Comparison of ENCODE assay signal across 16 cellular contexts in the genomic region with DNA sequence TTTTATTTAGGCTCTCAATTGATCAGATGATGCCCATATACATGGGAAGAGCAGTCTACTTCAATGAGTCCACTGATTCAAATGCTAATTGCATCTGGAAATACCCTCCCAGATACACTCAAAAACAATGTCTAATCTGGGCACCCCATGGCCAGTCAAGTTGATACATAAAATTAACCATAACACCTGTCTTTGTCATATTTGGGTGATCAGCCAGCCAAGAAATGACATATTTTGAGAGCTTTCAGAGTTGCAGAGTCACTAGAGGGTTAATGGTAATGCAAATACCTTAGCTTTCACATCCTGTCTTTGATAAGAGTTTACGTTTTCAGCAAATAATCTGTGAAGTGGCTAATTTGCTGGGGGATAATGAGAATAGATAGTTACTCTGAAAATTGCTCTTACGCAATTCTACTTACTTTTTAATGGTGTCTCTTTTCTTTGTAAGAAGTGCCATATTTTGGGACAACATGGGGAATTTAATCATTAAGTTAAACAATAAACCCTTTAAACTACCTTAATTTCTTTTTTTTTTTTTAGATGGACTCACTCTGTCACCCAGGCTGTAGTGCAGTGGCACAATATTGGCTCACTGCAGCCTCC. TPM values are rescaled to one million over a fixed set of nuclear protein-coding genes. Genes with fewer than 3 reads are reported as not detected.
DNase-seq lines count a peak whose midpoint lies in the region; ATAC-seq, FAIRE-seq and TF ChIP-seq lines count a peak whose summit lies in the region.
"Had no signal": no experiment of that assay in that cellular context is flagged by ENCODE, and none has a peak within 500 bp of the region (broad histone marks: within the 10 kb centered on the region; RNA-seq: fewer than 3 reads in every experiment).

No MANE protein-coding gene starts in this region.

- H3K36me3 ChIP-seq in endodermal cell (ENCODE audit: control insufficient read depth, insufficient read depth, low read length), result no peaks in the 10 kb centered on the region
- H3K36me3 ChIP-seq in thyroid gland, result no peaks in the 10 kb centered on the region

- peaks cover 6% of the 10 kb centered on the region for H3K36me3 Mint-ChIP-seq in endodermal cell (ENCODE audit: low read depth)

- H3K27me3 ChIP-seq in endodermal cell (ENCODE audit: control insufficient read depth, insufficient read depth, low read length, poor library complexity, severe bottlenecking) (no peaks in the 10 kb centered on the region), thyroid gland (no peaks in the 10 kb centered on the region)

- peaks cover 14% of the 10 kb centered on the region for H3K4me1 Mint-ChIP-seq in endodermal cell

- no peak overlapping the region for H3K27ac Mint-ChIP-seq in endodermal cell

- DNase-seq in GM12892 (ENCODE audit: insufficient read length) (peak; percentile 19), HK-2 (ENCODE audit: unreplicated experiment) (no peak), endodermal cell (no peak), NCI-H2081 treated with DMSO at 0.1 percent for 48 hours (lab: John Stamatoyannopoulos, UW) (no peak), thyroid gland (no peak)
- DNase-seq: AML-193, Kasumi-1, mesenchymal stem cell, NCI-H526, T-helper 2 cell had no signal

- H3K9me3 Mint-ChIP-seq in endodermal cell, result peaks cover 24% of the 10 kb centered on the region

- H3K9me3 ChIP-seq in endodermal cell (ENCODE audit: control insufficient read depth, low read length), result peaks cover 17% of the 10 kb centered on the region
- no peaks in the 10 kb centered on the region for H3K9me3 ChIP-seq in thyroid gland

- intact Hi-C loops in thyroid gland (cut with DNase I), result no loop called here

- WGBS in endodermal cell (ENCODE audit: insufficient coverage in 1 of 2, insufficient read length in 1 of 2), 2 experiments, result 64% methylated on average over 2 of the region's 2 CpGs; no CpG with 5 or more reads in 1 of the 2 experiments
- WGBS in thyroid gland, 2 donors, result 63 to 74% methylated on average over 2 of the region's 2 CpGs

- H3K4me1 ChIP-seq in endodermal cell (ENCODE audit: control insufficient read depth, insufficient read depth, low read length) (no peaks in the 10 kb centered on the region), thyroid gland (no peaks in the 10 kb centered on the region)

- ATAC-seq in GM19397 (IDR thresholded peaks at IDR 0.05; ENCODE audit: unreplicated experiment), result peak; percentile 99
- peak; percentile 98 for ATAC-seq in HG02870 (IDR thresholded peaks at IDR 0.05; ENCODE audit: unreplicated experiment)
- peak; percentile 99 for ATAC-seq in HG03571 (IDR thresholded peaks at IDR 0.05; ENCODE audit: unreplicated experiment)

- H3K27me3 Mint-ChIP-seq in endodermal cell (ENCODE audit: insufficient read depth), result peaks cover 8% of the 10 kb centered on the region

- H3K9ac ChIP-seq in endodermal cell (ENCODE audit: extremely low read depth, low read length, poor library complexity, severe bottlenecking), result no peak overlapping the region

- H3K4me3 ChIP-seq in endodermal cell (ENCODE audit: low read length), result no peak overlapping the region
- no peak overlapping the region for H3K4me3 ChIP-seq in thyroid gland (replicated peaks in 1 of 3)

- H3K4me3 Mint-ChIP-seq in endodermal cell, result no peak overlapping the region

- H3K27ac ChIP-seq in endodermal cell (ENCODE audit: low read depth, low read length) (no peak overlapping the region), thyroid gland (no peak overlapping the region)

- no peak for TF ChIP-seq CTCF in endodermal cell (conservative IDR thresholded peaks at IDR 0.05)
- TF ChIP-seq CTCF in thyroid gland (IDR thresholded peaks at IDR 0.05), result no peak

- TF ChIP-seq POLR2A in GM12892 (IDR thresholded peaks at IDR 0.05; ENCODE audit: low read depth, low read length), result no peak
- no peak for TF ChIP-seq POLR2A in thyroid gland (IDR thresholded peaks at IDR 0.05)

- FAIRE-seq in GM12892 (lab: Jason Lieb, UNC), result no peak
- FAIRE-seq: colon, frontal cortex had no signal

RNA-seq across cellular contexts. Expression of a gene that starts 49.1 kb away (rescaled TPM):
- not detected for polyA plus RNA-seq in GM12892 (2012; ENCODE audit: missing spikeins)
- total RNA-seq in endodermal cell (not detected), thyroid gland (not detected)
- polyA plus RNA-seq in endodermal cell (2013, experiment 1 of 2), result not detected
- polyA plus RNA-seq in endodermal cell (2013, experiment 2 of 2), result not detected
- total RNA-seq: frontal cortex, renal cortical epithelial cell had no signal
